Comparison of ENCODE assay signal across 22 cellular contexts in genomic region chr14:101237241-101237616, GRCh38.
"Had no signal": no experiment of that assay in that cellular context is flagged by ENCODE, and none has a peak within 500 bp of the region (broad histone marks: within the 10 kb centered on the region; RNA-seq: fewer than 3 reads in every experiment).

No MANE protein-coding gene starts in this region.

- ATAC-seq: effector memory CD8-positive, alpha-beta T cell; gastroesophageal sphincter; left cardiac atrium; left ventricle myocardium superior; mucosa of descending colon; naive thymus-derived CD8-positive, alpha-beta T cell; stimulated activated memory B cell treated with anti-CD40 and anti-IgM and Interleukin-4, amounts not matched to agents 10 μg/mL and 1 μg/mL and 100 μg/mL, for 72 hours had no signal

- H3K4me1 ChIP-seq: right atrium auricular region, tibial artery, upper lobe of left lung, uterus had no signal

- H3K9me3 Mint-ChIP-seq: central memory CD8-positive, alpha-beta T cell; stimulated activated naive CD8-positive, alpha-beta T cell treated with anti-CD3 and anti-CD28 coated beads, Interleukin-15, Interleukin-2, amounts not matched to agents 100 ng/mL and 50 ng/mL, for 24 hours had no signal

- H3K36me3 Mint-ChIP-seq: stimulated activated memory B cell treated with anti-CD40 and anti-IgM and Interleukin-4, amounts not matched to agents 10 μg/mL and 1 μg/mL and 100 μg/mL, for 72 hours had no signal

- H3K36me3 ChIP-seq: esophagus muscularis mucosa, gastroesophageal sphincter, neutrophil, right atrium auricular region, spleen, tibial artery, upper lobe of left lung, uterus had no signal

- H3K4me3 Mint-ChIP-seq: central memory CD8-positive, alpha-beta T cell; dendritic cell treated with granulocyte-macrophage colony-stimulating factor and Interleukin-4, amounts not matched to agents 40 ng/mL and 50 ng/mL, for 4 days; effector memory CD8-positive, alpha-beta T cell; naive thymus-derived CD8-positive, alpha-beta T cell; stimulated activated memory B cell treated with anti-CD40 and anti-IgM and Interleukin-4, amounts not matched to agents 10 μg/mL and 1 μg/mL and 100 μg/mL, for 72 hours; stimulated activated naive CD8-positive, alpha-beta T cell treated with anti-CD3 and anti-CD28 coated beads, Interleukin-15, Interleukin-2, amounts not matched to agents 100 ng/mL and 50 ng/mL, for 24 hours had no signal

- H3K27ac ChIP-seq: epithelial cell of prostate, esophagus muscularis mucosa, gastroesophageal sphincter, neutrophil, right atrium auricular region, spleen, tibial artery, upper lobe of left lung, uterus had no signal

- DNase-seq: effector memory CD8-positive, alpha-beta T cell; glutamatergic neuron; left cardiac atrium; left ventricle myocardium superior; mucosa of descending colon; spleen; stimulated activated CD4-positive, alpha-beta T cell treated with anti-CD3 and anti-CD28 coated beads, Interleukin-15, amount 100 ng/mL, for 24 hours; stimulated activated CD4-positive, alpha-beta T cell treated with anti-CD3 and anti-CD28 coated beads, Interleukin-1b, Interleukin-23, amount 100 ng/mL, for 48 hours; stimulated activated CD4-positive, alpha-beta T cell treated with anti-CD3 and anti-CD28 coated beads, Interleukin-4, amount 100 ng/mL, for 24 hours; uterus had no signal

- H3K4me3 ChIP-seq: esophagus muscularis mucosa, gastroesophageal sphincter, mucosa of descending colon, right atrium auricular region, spleen, tibial artery, upper lobe of left lung, uterus had no signal

- H3K27me3 ChIP-seq: right atrium auricular region, upper lobe of left lung, uterus had no signal

- H3K4me1 Mint-ChIP-seq: central memory CD8-positive, alpha-beta T cell; stimulated activated memory B cell treated with anti-CD40 and anti-IgM and Interleukin-4, amounts not matched to agents 10 μg/mL and 1 μg/mL and 100 μg/mL, for 72 hours had no signal

- H3K9me3 ChIP-seq: esophagus muscularis mucosa, gastroesophageal sphincter, mucosa of descending colon, neutrophil, right atrium auricular region, spleen, upper lobe of left lung, uterus had no signal

- H3K27ac Mint-ChIP-seq: dendritic cell treated with granulocyte-macrophage colony-stimulating factor and Interleukin-4, amounts not matched to agents 40 ng/mL and 50 ng/mL, for 4 days; effector memory CD8-positive, alpha-beta T cell; naive thymus-derived CD8-positive, alpha-beta T cell; stimulated activated memory B cell treated with anti-CD40 and anti-IgM and Interleukin-4, amounts not matched to agents 10 μg/mL and 1 μg/mL and 100 μg/mL, for 72 hours; stimulated activated naive CD8-positive, alpha-beta T cell treated with anti-CD3 and anti-CD28 coated beads, Interleukin-15, Interleukin-2, amounts not matched to agents 100 ng/mL and 50 ng/mL, for 24 hours had no signal
